9 cellular contexts compared by ENCODE assay signal in the genomic region with DNA sequence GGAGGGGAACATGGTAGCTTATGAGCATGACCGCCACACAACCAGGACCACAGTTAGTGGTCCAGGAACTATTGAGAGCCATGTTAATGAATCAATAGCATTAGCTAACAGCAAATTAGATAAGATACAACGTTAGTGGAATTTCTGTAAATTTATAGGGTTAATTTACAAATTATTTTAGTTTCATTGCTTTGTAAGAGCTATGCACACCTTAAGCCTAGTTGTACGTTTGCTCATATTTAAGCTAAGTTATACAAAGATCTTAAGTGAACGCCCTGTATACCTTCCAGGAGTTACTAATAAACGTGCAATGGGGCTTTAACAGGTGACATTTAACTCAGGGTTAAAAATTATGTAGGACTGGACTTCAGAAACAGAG. TPM values are rescaled to one million over a fixed set of nuclear protein-coding genes. Genes with fewer than 3 reads are reported as not detected.
DNase-seq lines count a peak whose midpoint lies in the region; ATAC-seq and TF ChIP-seq lines count a peak whose summit lies in the region.
"Had no signal": no experiment of that assay in that cellular context is flagged by ENCODE, and none has a peak within 500 bp of the region (broad histone marks: within the 10 kb centered on the region; RNA-seq: fewer than 3 reads in every experiment).

No MANE protein-coding gene starts in this region.

- H3K36me3 ChIP-seq in left lung (peaks cover 0 to 41% of the 10 kb centered on the region in 2 donors), thymus (ENCODE audit: control insufficient read depth, insufficient read depth) (peaks cover 24% of the 10 kb centered on the region)

- peaks cover 11% of the 10 kb centered on the region for H3K4me1 Mint-ChIP-seq in activated naive CD8-positive, alpha-beta T cell treated with anti-CD3 and anti-CD28 coated beads, Interleukin-2, amount 50 U/mL, for 24 hours

- 26% methylated on average over 5 of the region's 5 CpGs for WGBS in thymus

- peak overlapping the region; percentile 69 to 100 for H3K4me3 ChIP-seq in left lung
- peak overlapping the region; percentile 79 for H3K4me3 ChIP-seq in thymus (ENCODE audit: low read length)

- intact Hi-C loops in left lung (cut with DNase I): no loop called here

- H3K4me1 ChIP-seq in left lung: peaks cover 9 to 19% of the 10 kb centered on the region in 2 donors
- H3K4me1 ChIP-seq in thymus (ENCODE audit: control insufficient read depth, insufficient read depth, low read length): peaks cover 5% of the 10 kb centered on the region

- H3K27ac ChIP-seq in left lung (peak overlapping the region; percentile 79 to 81), thymus (ENCODE audit: low read depth) (no peak overlapping the region)

- no peak for TF ChIP-seq CTCF in left lung (IDR thresholded peaks at IDR 0.05)

- H3K9me3 ChIP-seq in left lung: no peaks in the 10 kb centered on the region
- H3K9me3 ChIP-seq in thymus (ENCODE audit: control insufficient read depth): no peaks in the 10 kb centered on the region

- H3K9me3 Mint-ChIP-seq in activated naive CD8-positive, alpha-beta T cell treated with anti-CD3 and anti-CD28 coated beads, Interleukin-2, amount 50 U/mL, for 24 hours: no peaks in the 10 kb centered on the region

- H3K27ac Mint-ChIP-seq in activated naive CD8-positive, alpha-beta T cell treated with anti-CD3 and anti-CD28 coated beads, Interleukin-2, amount 50 U/mL, for 24 hours: peak overlapping the region; percentile 91

- no peaks in the 10 kb centered on the region for H3K27me3 ChIP-seq in left lung
- H3K27me3 ChIP-seq in thymus (ENCODE audit: control insufficient read depth, insufficient read depth): no peaks in the 10 kb centered on the region

- no peaks in the 10 kb centered on the region for H3K27me3 Mint-ChIP-seq in activated naive CD8-positive, alpha-beta T cell treated with anti-CD3 and anti-CD28 coated beads, Interleukin-2, amount 50 U/mL, for 24 hours

- no peak for ATAC-seq in activated naive CD8-positive, alpha-beta T cell treated with anti-CD3 and anti-CD28 coated beads, Interleukin-2, amount 50 U/mL, for 24 hours
- ATAC-seq in left lung: no peak

- DNase-seq in activated CD8-positive, alpha-beta memory T cell treated with anti-CD3 and anti-CD28 coated beads, Interleukin-2, amount 50 U/mL, for 48 hours: peak; percentile 22
- no peak for DNase-seq in activated CD8-positive, alpha-beta memory T cell treated with anti-CD3 and anti-CD28 coated beads for 24 hours
- no peak for DNase-seq in activated naive CD8-positive, alpha-beta T cell treated with anti-CD3 and anti-CD28 coated beads, Interleukin-2, amount 50 U/mL, for 24 hours
- DNase-seq in left lung: no peak
- DNase-seq in ureter (ENCODE audit: low spot score): no peak
- DNase-seq in NCI-H524 (lab: John Stamatoyannopoulos, UW): no peak
- DNase-seq in activated gamma-delta T cell (lab: John Stamatoyannopoulos, UW): no peak

- peaks cover 13% of the 10 kb centered on the region for H3K36me3 Mint-ChIP-seq in activated naive CD8-positive, alpha-beta T cell treated with anti-CD3 and anti-CD28 coated beads, Interleukin-2, amount 50 U/mL, for 24 hours (ENCODE audit: low read depth)

- peak overlapping the region; percentile 93 for H3K4me3 Mint-ChIP-seq in activated naive CD8-positive, alpha-beta T cell treated with anti-CD3 and anti-CD28 coated beads, Interleukin-2, amount 50 U/mL, for 24 hours

RNA-seq across cellular contexts. Expression of gene EXOSC10, which starts 0.7 kb away (rescaled TPM):
- total RNA-seq in left lung (10 to 100 TPM; 42.9 to 53.2 TPM), ureter (71.5 TPM)
- polyA plus RNA-seq in thymus: 52.2 TPM

RNA-seq across cellular contexts. Expression of gene SRM, which starts 39.1 kb away (rescaled TPM):
- total RNA-seq in left lung (100 to 1,000 TPM in 1 of 2 donors, 10 to 100 TPM in 1; 67.1 to 123 TPM), ureter (72.6 TPM)
- 62.9 TPM for polyA plus RNA-seq in thymus

RNA-seq across cellular contexts. Expression of gene MASP2, which starts 51.9 kb away (rescaled TPM):
- total RNA-seq in left lung: not detected
- polyA plus RNA-seq in thymus: 0.05 TPM
- total RNA-seq in ureter: not detected
- total RNA-seq: lung microvascular endothelial cell had no signal
